Comparison of ENCODE assay signal across 9 cellular contexts in genomic region chr16:31455601-31456314, GRCh38. TPM values are rescaled to one million over a fixed set of nuclear protein-coding genes. Genes with fewer than 3 reads are reported as not detected.
A peak's percentile ranks its signal among the peaks of the same experiment; 100 is the strongest.
DNase-seq lines count a peak whose midpoint lies in the region; ATAC-seq, FAIRE-seq and TF ChIP-seq lines count a peak whose summit lies in the region.
"Had no signal": no experiment of that assay in that cellular context is flagged by ENCODE, and none has a peak within 500 bp of the region (broad histone marks: within the 10 kb centered on the region; RNA-seq: fewer than 3 reads in every experiment).

No MANE protein-coding gene starts in this region.

- no peak for FAIRE-seq in D721Med (lab: Jason Lieb, UNC)

- H3K27me3 ChIP-seq in Loucy (ENCODE audit: insufficient read depth, low read length, poor library complexity, severe bottlenecking) (no peaks in the 10 kb centered on the region), neural cell (ENCODE audit: insufficient read depth, low read depth, low read length) (no peaks in the 10 kb centered on the region)
- H3K27me3 ChIP-seq: right atrium auricular region had no signal

- peak; percentile 46 for TF ChIP-seq CTCF in D721Med (IDR thresholded peaks at IDR 0.05; ENCODE audit: insufficient read depth, missing control alignments)
- TF ChIP-seq CTCF in Loucy (conservative IDR thresholded peaks at IDR 0.05; ENCODE audit: low read length), result peak; percentile 84
- TF ChIP-seq CTCF in astrocyte of the cerebellum (IDR thresholded peaks at IDR 0.05; ENCODE audit: low read depth, low read length, missing control alignments), result peak; percentile 33
- peak; percentile 32 for TF ChIP-seq CTCF in neural cell (IDR thresholded peaks at IDR 0.05; ENCODE audit: poor library complexity, severe bottlenecking)

- no peak for TF ChIP-seq RAD21 in neural cell (conservative IDR thresholded peaks at IDR 0.05)

- TF ChIP-seq EP300 in neural cell (conservative IDR thresholded peaks at IDR 0.05; ENCODE audit: poor library complexity, severe bottlenecking), result no peak

- H2AFZ ChIP-seq in Loucy (ENCODE audit: low read length), result no peak overlapping the region
- H2AFZ ChIP-seq in neural cell (ENCODE audit: low read depth, low read length), result no peak overlapping the region

- H3K9me3 ChIP-seq in Loucy (ENCODE audit: insufficient read depth, low read depth, low read length) (no peaks in the 10 kb centered on the region), neural cell (ENCODE audit: low read length) (no peaks in the 10 kb centered on the region)
- H3K9me3 ChIP-seq: right atrium auricular region had no signal

- peak overlapping the region; percentile 46 for H3K4me3 ChIP-seq in Loucy (ENCODE audit: low read length, poor library complexity, severe bottlenecking)
- no peak overlapping the region for H3K4me3 ChIP-seq in astrocyte of the cerebellum (ENCODE audit: low read depth, low read length)
- H3K4me3 ChIP-seq in neural cell (ENCODE audit: low read length), result peak overlapping the region; percentile 8
- H3K4me3 ChIP-seq: right atrium auricular region had no signal

- peaks cover 6% of the 10 kb centered on the region for H3F3A ChIP-seq in Loucy (ENCODE audit: low read depth)
- peaks cover 8% of the 10 kb centered on the region for H3F3A ChIP-seq in neural cell (ENCODE audit: insufficient read depth, low read length, poor library complexity, severe bottlenecking)

- H3K79me2 ChIP-seq in Loucy (ENCODE audit: insufficient read depth, low read length) (peaks cover 39% of the 10 kb centered on the region), neural cell (replicated peaks; ENCODE audit: insufficient read depth, low read length) (peaks cover 19% of the 10 kb centered on the region)

- H3K27ac ChIP-seq in neural cell (ENCODE audit: low read length), result no peak overlapping the region

- H3K9ac ChIP-seq in Loucy (ENCODE audit: low read depth, low read length, poor library complexity, severe bottlenecking) (peak overlapping the region; percentile 48), neural cell (ENCODE audit: low read length) (no peak overlapping the region)

- peaks cover 37% of the 10 kb centered on the region for H4K20me1 ChIP-seq in Loucy (ENCODE audit: insufficient read depth, low read length, poor library complexity, severe bottlenecking)
- no peaks in the 10 kb centered on the region for H4K20me1 ChIP-seq in neural cell (ENCODE audit: insufficient read depth)

- in situ Hi-C loops in astrocyte of the cerebellum (cut with HindIII; ENCODE audit: low sequenced_read_pairs), result loop anchor here (10.0 kb wide), 1 partner anchor 261 kb away; no protein-coding TSS in a partner anchor

- ATAC-seq in GM19324 (IDR thresholded peaks at IDR 0.05; ENCODE audit: low FRiP score, unreplicated experiment) (no peak), GM21526 (IDR thresholded peaks at IDR 0.05; ENCODE audit: low FRiP score, unreplicated experiment) (no peak), GM21619 (IDR thresholded peaks at IDR 0.05; ENCODE audit: unreplicated experiment) (no peak)

- H3K36me3 ChIP-seq in Loucy (ENCODE audit: insufficient read depth, low read length) (no peaks in the 10 kb centered on the region), neural cell (ENCODE audit: insufficient read depth, low read length) (no peaks in the 10 kb centered on the region)
- H3K36me3 ChIP-seq: right atrium auricular region had no signal

- H3K4me1 ChIP-seq in Loucy (ENCODE audit: insufficient read depth, low read length, poor library complexity, severe bottlenecking), result peaks cover 44% of the 10 kb centered on the region

- DNase-seq in D721Med (ENCODE audit: insufficient read length, low spot score) (no peak), astrocyte of the cerebellum (ENCODE audit: low read depth) (no peak), NCI-H146 treated with DMSO at 0.1 percent for 48 hours (lab: John Stamatoyannopoulos, UW; ENCODE audit: unreplicated experiment) (no peak)

- H3K9me2 ChIP-seq in Loucy (replicated peaks; ENCODE audit: low read depth, low read length), result no peaks in the 10 kb centered on the region
- H3K9me2 ChIP-seq in neural cell (ENCODE audit: insufficient read depth, low read length), result no peaks in the 10 kb centered on the region

- H3K4me2 ChIP-seq in Loucy (ENCODE audit: low read depth, low read length, poor library complexity, severe bottlenecking) (peak overlapping the region; percentile 84), neural cell (ENCODE audit: low read length) (no peak overlapping the region)

TF ChIP-seq in neural cell, 6 proteins besides CTCF, POLR2A, EP300 and RAD21:
- TF ChIP-seq EZH2 (IDR thresholded peaks at IDR 0.05; ENCODE audit: borderline replicate concordance, insufficient read depth, low read length, poor library complexity, severe bottlenecking), result no peak
- no peak for TF ChIP-seq REST (IDR thresholded peaks at IDR 0.05; ENCODE audit: borderline replicate concordance)
- no peak for TF ChIP-seq POLR2AphosphoS5 (IDR thresholded peaks at IDR 0.05)
- TF ChIP-seq SMC3 (conservative IDR thresholded peaks at IDR 0.05; ENCODE audit: poor library complexity), result no peak
- TF ChIP-seq MXI1 (conservative IDR thresholded peaks at IDR 0.05; ENCODE audit: poor library complexity, severe bottlenecking), result no peak
- no peak for TF ChIP-seq TAF1 (IDR thresholded peaks at IDR 0.05; ENCODE audit: low read depth)

RNA-seq across cellular contexts. Expression of gene ARMC5, which starts 3.5 kb away (rescaled TPM):
- 26.1 and 27.6 TPM in 2 replicates for polyA plus RNA-seq in neural cell
- 22.2 and 29.9 TPM in 2 replicates for polyA minus RNA-seq in neural cell

RNA-seq across cellular contexts. Expression of gene ZNF843, which starts 13.2 kb away (rescaled TPM):
- 0.53 and 0.62 TPM in 2 replicates for polyA plus RNA-seq in neural cell
- polyA minus RNA-seq in neural cell, result 2.4 and 2.8 TPM in 2 replicates

RNA-seq across cellular contexts. Expression of gene TGFB1I1, which starts 16.2 kb away (rescaled TPM):
- 0.38 and 2.5 TPM in 2 replicates for polyA plus RNA-seq in neural cell
- polyA minus RNA-seq in neural cell, result under 0.01 and 0.23 TPM in 2 replicates

RNA-seq across cellular contexts. Expression of gene SLC5A2, which starts 27.2 kb away (rescaled TPM):
- not detected in 2 replicates for polyA plus RNA-seq in neural cell
- not detected in 2 replicates for polyA minus RNA-seq in neural cell

RNA-seq across cellular contexts. Expression of gene COX6A2, which starts 27.6 kb away (rescaled TPM):
- polyA plus RNA-seq in neural cell, result not detected in 2 replicates
- not detected in 2 replicates for polyA minus RNA-seq in neural cell

Comparison
In these comparisons a context has a peak if more than half of its experiments do, and no peak if none do; other contexts are left out.
1. CTCF ChIP-seq: peak in every context shown above with its lines; median percentile 84 in Loucy; 46 in D721Med; 33 in astrocyte of the cerebellum; 32 in neural cell.